Comparison of ENCODE assay signal across 26 cellular contexts in the genomic region with DNA sequence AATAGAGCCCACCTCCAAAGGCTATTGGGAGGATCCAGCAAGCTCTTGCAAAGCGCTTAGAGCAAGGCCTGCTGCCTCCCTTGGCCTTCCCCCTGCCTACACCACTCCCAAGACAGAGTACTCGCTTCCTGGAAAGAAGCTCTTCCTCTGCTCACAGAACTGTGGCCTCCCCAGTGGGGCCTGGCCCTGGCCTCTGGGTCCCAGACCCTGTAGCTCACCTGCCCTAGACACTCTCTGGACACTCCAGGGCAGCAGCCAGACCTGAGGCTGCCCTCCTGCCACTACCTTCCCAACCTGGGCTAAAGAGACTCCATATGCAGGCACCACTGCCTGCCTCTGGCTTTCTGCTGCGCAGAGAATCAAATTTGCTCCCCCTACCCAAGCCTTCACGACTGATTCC. TPM values are rescaled to one million over a fixed set of nuclear protein-coding genes. Genes with fewer than 3 reads are reported as not detected.
DNase-seq lines count a peak whose midpoint lies in the region; ATAC-seq and TF ChIP-seq lines count a peak whose summit lies in the region.
"Had no signal": no experiment of that assay in that cellular context is flagged by ENCODE, and none has a peak within 500 bp of the region (broad histone marks: within the 10 kb centered on the region; RNA-seq: fewer than 3 reads in every experiment).

No MANE protein-coding gene starts in this region.

- H3K4ac ChIP-seq in mesendoderm (ENCODE audit: low read depth, low read length): no peak overlapping the region

- H3K79me1 ChIP-seq in mesendoderm (ENCODE audit: low read length): no peaks in the 10 kb centered on the region

- no peak overlapping the region for H2AK5ac ChIP-seq in mesendoderm (ENCODE audit: low read length)

- peak overlapping the region; percentile 2 for H3K9ac ChIP-seq in NT2/D1 (ENCODE audit: insufficient read length, low read depth)
- H3K9ac ChIP-seq in mesendoderm (ENCODE audit: low read length): no peak overlapping the region
- H3K9ac ChIP-seq: GM23248 had no signal

- no peak overlapping the region for H3K18ac ChIP-seq in mesendoderm (ENCODE audit: low read length)

- H3K4me1 Mint-ChIP-seq in activated naive CD4-positive, alpha-beta T cell treated with anti-CD3 and anti-CD28 coated beads for 36 hours (ENCODE audit: low read depth): no peaks in the 10 kb centered on the region
- H3K4me1 Mint-ChIP-seq in chondrocyte (ENCODE audit: low read depth): peaks cover 7% of the 10 kb centered on the region
- H3K4me1 Mint-ChIP-seq: activated naive CD4-positive, alpha-beta T cell treated with anti-CD3 and anti-CD28 coated beads, Interleukin-2, amount 10 ng/mL, durations not matched to agents 7 days and 5 days had no signal

- H4K8ac ChIP-seq in mesendoderm (ENCODE audit: low read depth, low read length): no peak overlapping the region

- H3K27me3 Mint-ChIP-seq in activated naive CD4-positive, alpha-beta T cell treated with anti-CD3 and anti-CD28 coated beads for 36 hours (ENCODE audit: low read depth): no peaks in the 10 kb centered on the region
- H3K27me3 Mint-ChIP-seq in chondrocyte (ENCODE audit: low read depth): no peaks in the 10 kb centered on the region
- H3K27me3 Mint-ChIP-seq: activated naive CD4-positive, alpha-beta T cell treated with anti-CD3 and anti-CD28 coated beads, Interleukin-2, amount 10 ng/mL, durations not matched to agents 7 days and 5 days; CD4-positive, alpha-beta T cell had no signal

- no peak overlapping the region for H3K4me2 ChIP-seq in mesendoderm (ENCODE audit: low read length)

- H2BK5ac ChIP-seq in mesendoderm (ENCODE audit: low read length): no peak overlapping the region

- H2BK120ac ChIP-seq in mesendoderm (ENCODE audit: low read depth, low read length): no peak overlapping the region

- H4K5ac ChIP-seq in mesendoderm (ENCODE audit: low read length): no peak overlapping the region

- H3K79me2 ChIP-seq in mesendoderm (ENCODE audit: control insufficient read depth, insufficient read depth, low read length): no peaks in the 10 kb centered on the region

- H3K4me3 ChIP-seq in NT2/D1 (ENCODE audit: insufficient read length, low read depth) (no peak overlapping the region), spleen (no peak overlapping the region), mesendoderm (ENCODE audit: low read length) (no peak overlapping the region)
- H3K4me3 ChIP-seq: colonic mucosa, GM23248, left lung, testis had no signal

- peaks cover 49% of the 10 kb centered on the region for H3K36me3 ChIP-seq in NT2/D1 (ENCODE audit: insufficient read depth, insufficient read length, low read length)
- peaks cover 0 to 89% (median 47%) of the 10 kb centered on the region in 6 donors for H3K36me3 ChIP-seq in spleen
- peaks cover 2% of the 10 kb centered on the region for H3K36me3 ChIP-seq in mesendoderm (ENCODE audit: control insufficient read depth, insufficient read depth, low read length)
- H3K36me3 ChIP-seq: colonic mucosa had no signal

- H3K4me3 Mint-ChIP-seq in activated naive CD4-positive, alpha-beta T cell treated with anti-CD3 and anti-CD28 coated beads for 36 hours: no peak overlapping the region
- no peak overlapping the region for H3K4me3 Mint-ChIP-seq in chondrocyte (ENCODE audit: unreplicated experiment)
- H3K4me3 Mint-ChIP-seq: activated naive CD4-positive, alpha-beta T cell treated with anti-CD3 and anti-CD28 coated beads, Interleukin-2, amount 10 ng/mL, durations not matched to agents 7 days and 5 days; activated T-helper 1 cell treated with anti-CD3 and anti-CD28 coated beads, Interleukin-12 subunit alpha, Interleukin-12 subunit beta, Interleukin-2, Interleukin-4 antibody, amounts not matched to agents 30 ng/mL and 10 ng/mL and 1 ng/mL, durations not matched to agents 14 hours and 24 hours and 36 hours; CD4-positive, alpha-beta T cell had no signal

- H3K4me1 ChIP-seq in NT2/D1 (ENCODE audit: insufficient read depth, insufficient read length): peaks cover 10% of the 10 kb centered on the region
- peaks cover 0 to 9% (median 4%) of the 10 kb centered on the region in 6 donors for H3K4me1 ChIP-seq in spleen
- H3K4me1 ChIP-seq in mesendoderm (ENCODE audit: control insufficient read depth, low read depth, low read length): no peaks in the 10 kb centered on the region
- H3K4me1 ChIP-seq: colonic mucosa, left lung had no signal

- ATAC-seq in activated naive CD4-positive, alpha-beta T cell treated with anti-CD3 and anti-CD28 coated beads, Interleukin-2, amount 50 U/mL, for 72 hours: peak in 1 of 2 donors; percentile 30
- ATAC-seq: left lung had no signal

- H3K23ac ChIP-seq in mesendoderm (ENCODE audit: low read length): no peak overlapping the region

- no peak overlapping the region for H3K27ac ChIP-seq in spleen
- H3K27ac ChIP-seq in substantia nigra (ENCODE audit: low read depth, low read length, poor library complexity, severe bottlenecking): no peak overlapping the region
- H3K27ac ChIP-seq in mesendoderm (ENCODE audit: low read depth, low read length): no peak overlapping the region
- H3K27ac ChIP-seq: colonic mucosa, GM23248, left lung, testis had no signal

- TF ChIP-seq POLR2A in spleen (IDR thresholded peaks at IDR 0.05): no peak

- CTCF ChIA-PET in activated naive CD4-positive, alpha-beta T cell treated with anti-CD3 and anti-CD28 coated beads for 36 hours (lab: Charles Lee): no interaction called here

- H3K27me3 ChIP-seq in NT2/D1 (ENCODE audit: insufficient read depth, insufficient read length) (no peaks in the 10 kb centered on the region), spleen (replicated peaks in 1 of 7) (no peaks in the 10 kb centered on the region), mesendoderm (ENCODE audit: insufficient read depth, low read length, poor library complexity) (no peaks in the 10 kb centered on the region)
- H3K27me3 ChIP-seq: colonic mucosa, left lung, testis had no signal

- no peak overlapping the region for H2BK15ac ChIP-seq in mesendoderm (replicated peaks; ENCODE audit: low read depth)

- 85 to 94% (median 92%) methylated on average over 4 of the region's 4 CpGs for WGBS in spleen, 5 donors
- no CpG with 5 or more reads among the region's 4 CpGs for WGBS in mesendoderm (ENCODE audit: extremely low coverage, insufficient coverage, low lambda C conversion rate)

- peak overlapping the region; percentile 4 to 94 for H3K27ac Mint-ChIP-seq in activated naive CD4-positive, alpha-beta T cell treated with anti-CD3 and anti-CD28 coated beads, Interleukin-2, amount 50 U/mL, for 72 hours
- H3K27ac Mint-ChIP-seq in activated naive CD4-positive, alpha-beta T cell treated with anti-CD3 and anti-CD28 coated beads for 36 hours: no peak overlapping the region
- H3K27ac Mint-ChIP-seq in chondrocyte (ENCODE audit: unreplicated experiment): no peak overlapping the region
- H3K27ac Mint-ChIP-seq: activated T-helper 1 cell treated with anti-CD3 and anti-CD28 coated beads, Interleukin-12 subunit alpha, Interleukin-12 subunit beta, Interleukin-2, Interleukin-4 antibody, amounts not matched to agents 30 ng/mL and 10 ng/mL and 1 ng/mL, durations not matched to agents 14 hours and 24 hours and 36 hours; CD4-positive, alpha-beta T cell had no signal

- no peak for DNase-seq in activated naive CD4-positive, alpha-beta T cell treated with anti-CD3 and anti-CD28 coated beads, Interleukin-2, amount 50 U/mL, for 72 hours (ENCODE audit: low spot score in 2 of 2)
- DNase-seq in activated naive CD4-positive, alpha-beta T cell treated with anti-CD3 and anti-CD28 coated beads for 36 hours: no peak
- DNase-seq in NT2/D1 (ENCODE audit: low read depth, low spot score) (no peak), chondrocyte (ENCODE audit: low spot score) (peak; percentile 53), spleen (peak; percentile 52), glomerular visceral epithelial cell (ENCODE audit: extremely low spot score) (no peak), substantia nigra (lab: John Stamatoyannopoulos, UW) (no peak), mesendoderm (no peak)
- DNase-seq: activated CD4-positive, alpha-beta T cell treated with anti-CD3 and anti-CD28 coated beads, Interleukin-2, amount 50 U/mL, for 48 hours; activated naive CD4-positive, alpha-beta T cell treated with anti-CD3 and anti-CD28 coated beads, Interleukin-2, amount 10 ng/mL, durations not matched to agents 7 days and 5 days; CD4-positive, alpha-beta T cell; colonic mucosa; effector CD8-positive, alpha-beta T cell; glutamatergic neuron; GM23248; IMR-90; left lung; NCI-H1092; NCI-H1694 treated with DMSO at 0.1 percent for 48 hours; NCI-H446; NCI-H748 treated with DMSO at 0.1 percent for 48 hours; occipital lobe; stimulated activated CD4-positive, alpha-beta T cell treated with anti-CD3 and anti-CD28 coated beads, Interleukin-15, amount 100 ng/mL, for 24 hours; stimulated activated CD4-positive, alpha-beta T cell treated with anti-CD3 and anti-CD28 coated beads, Interleukin-4, amount 100 ng/mL, for 4 hours; testis had no signal

- H3K9me3 Mint-ChIP-seq in activated naive CD4-positive, alpha-beta T cell treated with anti-CD3 and anti-CD28 coated beads, Interleukin-2, amount 50 U/mL, for 72 hours: no peaks in the 10 kb centered on the region
- no peaks in the 10 kb centered on the region for H3K9me3 Mint-ChIP-seq in activated naive CD4-positive, alpha-beta T cell treated with anti-CD3 and anti-CD28 coated beads for 36 hours
- no peaks in the 10 kb centered on the region for H3K9me3 Mint-ChIP-seq in chondrocyte (ENCODE audit: low read depth)
- H3K9me3 Mint-ChIP-seq: activated naive CD4-positive, alpha-beta T cell treated with anti-CD3 and anti-CD28 coated beads, Interleukin-2, amount 10 ng/mL, durations not matched to agents 7 days and 5 days; activated T-helper 1 cell treated with anti-CD3 and anti-CD28 coated beads, Interleukin-12 subunit alpha, Interleukin-12 subunit beta, Interleukin-2, Interleukin-4 antibody, amounts not matched to agents 30 ng/mL and 10 ng/mL and 1 ng/mL, durations not matched to agents 14 hours and 24 hours and 36 hours; CD4-positive, alpha-beta T cell had no signal

- intact Hi-C loops in activated naive CD4-positive, alpha-beta T cell treated with anti-CD3 and anti-CD28 coated beads for 36 hours (cut with micrococcal nuclease): no loop called here
- intact Hi-C loops in spleen (cut with DNase I; ENCODE audit: low total_unique reads): no loop called here

- H3K56ac ChIP-seq in mesendoderm (ENCODE audit: low read length): no peak overlapping the region

- no peaks in the 10 kb centered on the region for H3K9me3 ChIP-seq in NT2/D1 (ENCODE audit: insufficient read depth, low read length)
- H3K9me3 ChIP-seq in spleen: no peaks in the 10 kb centered on the region
- H3K9me3 ChIP-seq: colonic mucosa, left lung, testis had no signal

- H3K36me3 Mint-ChIP-seq in activated naive CD4-positive, alpha-beta T cell treated with anti-CD3 and anti-CD28 coated beads, Interleukin-2, amount 50 U/mL, for 72 hours: no peaks in the 10 kb centered on the region
- H3K36me3 Mint-ChIP-seq in activated naive CD4-positive, alpha-beta T cell treated with anti-CD3 and anti-CD28 coated beads for 36 hours (ENCODE audit: low read depth): peaks cover 5% of the 10 kb centered on the region
- H3K36me3 Mint-ChIP-seq in chondrocyte (ENCODE audit: low read depth): peaks cover 5% of the 10 kb centered on the region

- TF ChIP-seq CTCF in chondrocyte (IDR thresholded peaks at IDR 0.05) (no peak), spleen (IDR thresholded peaks at IDR 0.05 in 8 of 11, conservative IDR thresholded peaks at IDR 0.05 in 3 of 11) (no peak)

RNA-seq across cellular contexts. Expression of gene GRIP2, which starts 49.9 kb away (rescaled TPM):
- not detected for total RNA-seq in activated naive CD4-positive, alpha-beta T cell treated with anti-CD3 and anti-CD28 coated beads, Interleukin-2, amount 50 U/mL, for 72 hours
- not detected for total RNA-seq in activated naive CD4-positive, alpha-beta T cell treated with anti-CD3 and anti-CD28 coated beads for 36 hours
- total RNA-seq in chondrocyte: 0.20 to 0.63 TPM in 2 of 3 replicates, not detected in the other
- 1 to 10 TPM in 6 of 7 donors, under 1 TPM in 1; 0.60 to 3.7 (median 1.2) TPM for total RNA-seq in spleen
- 1 to 10 TPM in 1 of 3 donors, under 1 TPM in 2; 0.15 to 2.5 (median 0.52) TPM for polyA plus RNA-seq in spleen
- 0.66 TPM for polyA plus RNA-seq in mesendoderm (2013, experiment 1 of 2)
- 0.64 TPM for polyA plus RNA-seq in mesendoderm (2013, experiment 2 of 2)
- total RNA-seq: activated T-helper 1 cell treated with anti-CD3 and anti-CD28 coated beads, Interleukin-12 subunit alpha, Interleukin-12 subunit beta, Interleukin-2, Interleukin-4 antibody, amounts not matched to agents 30 ng/mL and 10 ng/mL and 1 ng/mL, durations not matched to agents 14 hours and 24 hours and 36 hours; CD4-positive, alpha-beta T cell; IMR-90 had no signal

Comparison
In these comparisons a context has a peak if more than half of its experiments do, and no peak if none do; other contexts are left out.
1. H3K27ac Mint-ChIP-seq: peak in activated naive CD4-positive, alpha-beta T cell treated with anti-CD3 and anti-CD28 coated beads, Interleukin-2, amount 50 U/mL, for 72 hours (2 of 2); none in activated naive CD4-positive, alpha-beta T cell treated with anti-CD3 and anti-CD28 coated beads for 36 hours (single experiment) and chondrocyte (single experiment).
2. DNase-seq: peak in chondrocyte (single experiment) and spleen (single experiment); none in activated naive CD4-positive, alpha-beta T cell treated with anti-CD3 and anti-CD28 coated beads, Interleukin-2, amount 50 U/mL, for 72 hours (0 of 2), activated naive CD4-positive, alpha-beta T cell treated with anti-CD3 and anti-CD28 coated beads for 36 hours (single experiment), NT2/D1 (single experiment), glomerular visceral epithelial cell (single experiment), substantia nigra (0 of 49) and mesendoderm (single experiment).